8 cellular contexts compared by ENCODE assay signal in genomic region chr1:26786437-26787380, GRCh38. TPM values are rescaled to one million over a fixed set of nuclear protein-coding genes. Genes with fewer than 3 reads are reported as not detected.
DNase-seq lines count a peak whose midpoint lies in the region; ATAC-seq and TF ChIP-seq lines count a peak whose summit lies in the region.

No MANE protein-coding gene starts in this region.

- POLR2A ChIA-PET in BJ (lab: Charles Lee) = interaction anchor here (1.3 to 1.8 kb wide), 2 partner anchors 15 to 89 kb away, joined by 5 to 6 read pairs; no protein-coding TSS in a partner anchor

- peak overlapping the region; percentile 100 for H3K27ac Mint-ChIP-seq in activated naive CD4-positive, alpha-beta T cell treated with anti-CD3 and anti-CD28 coated beads, Interleukin-2, amount 10 ng/mL, durations not matched to agents 7 days and 5 days

- H3K9me3 Mint-ChIP-seq in activated naive CD4-positive, alpha-beta T cell treated with anti-CD3 and anti-CD28 coated beads, Interleukin-2, amount 10 ng/mL, durations not matched to agents 7 days and 5 days = no peaks in the 10 kb centered on the region

- peak overlapping the region; percentile 78 for H3K4me3 Mint-ChIP-seq in activated naive CD4-positive, alpha-beta T cell treated with anti-CD3 and anti-CD28 coated beads, Interleukin-2, amount 10 ng/mL, durations not matched to agents 7 days and 5 days

- peaks cover 74% of the 10 kb centered on the region for H3K4me1 Mint-ChIP-seq in activated naive CD4-positive, alpha-beta T cell treated with anti-CD3 and anti-CD28 coated beads, Interleukin-2, amount 10 ng/mL, durations not matched to agents 7 days and 5 days

- peaks cover 33% of the 10 kb centered on the region for H3K36me3 Mint-ChIP-seq in activated naive CD4-positive, alpha-beta T cell treated with anti-CD3 and anti-CD28 coated beads, Interleukin-2, amount 10 ng/mL, durations not matched to agents 7 days and 5 days

- peaks cover 4% of the 10 kb centered on the region for H3K27me3 Mint-ChIP-seq in activated naive CD4-positive, alpha-beta T cell treated with anti-CD3 and anti-CD28 coated beads, Interleukin-2, amount 10 ng/mL, durations not matched to agents 7 days and 5 days

- TF ChIP-seq CTCF in BJ (IDR thresholded peaks at IDR 0.05; ENCODE audit: insufficient read depth, low read depth, low read length) = no peak

- H3K27me3 ChIP-seq in BJ (ENCODE audit: control insufficient read depth, insufficient read depth, low read length) = no peaks in the 10 kb centered on the region

- peak; percentile 27 for ATAC-seq in GM19351 (IDR thresholded peaks at IDR 0.05; ENCODE audit: unreplicated experiment)

- 0 out of 2 replicates have a peak, but pooled peaks cover 1% of the 10 kb centered on the region for H3K36me3 ChIP-seq in BJ (ENCODE audit: control insufficient read depth, insufficient read depth, low read length)

- CTCF ChIA-PET in BJ (lab: Yijun Ruan, JAX) = interaction anchor here (0.8 to 6.2 kb wide), 5 partner anchors 58 to 188 kb away, joined by 3 to 210 read pairs (median 3); no protein-coding TSS in a partner anchor
- CTCF ChIA-PET in activated naive CD4-positive, alpha-beta T cell treated with anti-CD3 and anti-CD28 coated beads, Interleukin-2, amount 10 ng/mL, durations not matched to agents 7 days and 5 days (lab: Charles Lee) = interaction anchor here (0.7 to 5.8 kb wide), 10 partner anchors 13 to 188 kb away, joined by 3 to 211 read pairs (median 6); no protein-coding TSS in a partner anchor

- DNase-seq in BJ (ENCODE audit: low read depth) (peak; percentile 77), NOMO-1 treated with DMSO at 0.1 percent for 48 hours (lab: John Stamatoyannopoulos, UW; ENCODE audit: unreplicated experiment) (peak; percentile 88), glomerular visceral epithelial cell (ENCODE audit: extremely low spot score) (peak; percentile 82), non-pigmented ciliary epithelial cell (ENCODE audit: low read depth) (peak; percentile 69), NCI-H1436 (lab: John Stamatoyannopoulos, UW) (no peak), activated gamma-delta T cell treated with Interleukin-2 at 50 U/mL for 16 hours (no peak)
- peak; percentile 49 for DNase-seq in activated naive CD4-positive, alpha-beta T cell treated with anti-CD3 and anti-CD28 coated beads, Interleukin-2, amount 10 ng/mL, durations not matched to agents 7 days and 5 days

- peak overlapping the region; percentile 54 for H3K4me3 ChIP-seq in BJ (ENCODE audit: low read depth, low read length)

RNA-seq across cellular contexts. Expression of gene PIGV, which starts 1.0 kb away (rescaled TPM):
- 25.7 and 28.0 TPM in 2 replicates for polyA plus RNA-seq in BJ (2011; rRNA removed)
- polyA minus RNA-seq in BJ (2011; rRNA and poly(A)+ RNA removed) = 23.0 and 34.3 TPM in 2 replicates

RNA-seq across cellular contexts. Expression of gene ZDHHC18, which starts 39.8 kb away (rescaled TPM):
- 26.6 and 42.1 TPM in 2 replicates for polyA plus RNA-seq in BJ (2011; rRNA removed)
- 25.3 and 35.0 TPM in 2 replicates for polyA minus RNA-seq in BJ (2011; rRNA and poly(A)+ RNA removed)

Comparison
In these comparisons a context has a peak if more than half of its experiments do, and no peak if none do; other contexts are left out.
1. DNase-seq: peak in BJ (single experiment), NOMO-1 treated with DMSO at 0.1 percent for 48 hours (single experiment), activated naive CD4-positive, alpha-beta T cell treated with anti-CD3 and anti-CD28 coated beads, Interleukin-2, amount 10 ng/mL, durations not matched to agents 7 days and 5 days (single experiment), glomerular visceral epithelial cell (single experiment) and non-pigmented ciliary epithelial cell (single experiment); none in NCI-H1436 (single experiment) and activated gamma-delta T cell treated with Interleukin-2 at 50 U/mL for 16 hours (single experiment).